In genomic region chr13:95155504-95155903, GRCh38 we compare ENCODE assay signal across 13 cellular contexts.
"Had no signal": no experiment of that assay in that cellular context is flagged by ENCODE, and none has a peak within 500 bp of the region (broad histone marks: within the 10 kb centered on the region; RNA-seq: fewer than 3 reads in every experiment).

No MANE protein-coding gene starts in this region.

- ATAC-seq: activated CD4-positive, alpha-beta T cell treated with anti-CD3 and anti-CD28 coated beads for 36 hours; activated CD8-positive, alpha-beta T cell treated with anti-CD3 and anti-CD28 coated beads for 36 hours; activated T-cell treated with anti-CD3 and anti-CD28 coated beads, Interleukin-2, amount 50 U/mL, for 72 hours; heart left ventricle; natural killer cell had no signal

- H3K27me3 ChIP-seq: ascending aorta, foreskin keratinocyte, heart left ventricle, right atrium auricular region, stomach had no signal

- DNase-seq: activated CD4-positive, alpha-beta T cell treated with anti-CD3 and anti-CD28 coated beads for 36 hours; activated CD8-positive, alpha-beta memory T cell treated with anti-CD3 and anti-CD28 coated beads, Interleukin-2, amount 50 U/mL, for 4 hours; activated CD8-positive, alpha-beta T cell treated with anti-CD3 and anti-CD28 coated beads for 36 hours; activated T-cell treated with anti-CD3 and anti-CD28 coated beads, Interleukin-2, amount 50 U/mL, for 72 hours; heart left ventricle; left ventricle myocardium inferior; natural killer cell; small intestine; stomach had no signal

- H3K4me1 ChIP-seq: ascending aorta, left ventricle myocardium inferior had no signal

- H3K36me3 ChIP-seq: ascending aorta, left ventricle myocardium inferior, right atrium auricular region had no signal

- H3K4me3 ChIP-seq: ascending aorta, heart left ventricle, left ventricle myocardium inferior, right atrium auricular region, stomach, thoracic aorta had no signal

- H3K9me3 ChIP-seq: ascending aorta, heart left ventricle, left ventricle myocardium inferior, right atrium auricular region, stomach, thoracic aorta had no signal

- H3K27ac ChIP-seq: ascending aorta, foreskin keratinocyte, heart left ventricle, left ventricle myocardium inferior, right atrium auricular region, thoracic aorta had no signal
